ENCODE assay signal across 1 cellular context in genomic region chr5:75560655-75561054, GRCh38. TPM values are rescaled to one million over a fixed set of nuclear protein-coding genes. Genes with fewer than 3 reads are reported as not detected.
"Had no signal": no experiment of that assay in that cellular context is flagged by ENCODE, and none has a peak within 500 bp of the region (broad histone marks: within the 10 kb centered on the region; RNA-seq: fewer than 3 reads in every experiment).

No MANE protein-coding gene starts in this region.

RNA-seq across cellular contexts. Expression of gene ANKDD1B, which starts 50.6 kb away (rescaled TPM):
- total RNA-seq: NCI-H460 had no signal
